In genomic region chr10:56653289-56653688, GRCh38 we compare ENCODE assay signal across 15 cellular contexts.
DNase-seq lines count a peak whose midpoint lies in the region; ATAC-seq and TF ChIP-seq lines count a peak whose summit lies in the region.
"Had no signal": no experiment of that assay in that cellular context is flagged by ENCODE, and none has a peak within 500 bp of the region (broad histone marks: within the 10 kb centered on the region; RNA-seq: fewer than 3 reads in every experiment).

No MANE protein-coding gene starts in this region.

- H3K79me2 ChIP-seq in mammary epithelial cell (ENCODE audit: insufficient read depth, low read length) = no peaks in the 10 kb centered on the region

- H3K9me3 Mint-ChIP-seq in MCF 10A (ENCODE audit: unreplicated experiment) (peaks cover 8% of the 10 kb centered on the region), immature natural killer cell (peaks cover 16 to 38% (median 20%) of the 10 kb centered on the region in 6 donors)
- peaks cover 0 to 25% (median 12%) of the 10 kb centered on the region in 5 donors for H3K9me3 Mint-ChIP-seq in CD8-positive, alpha-beta memory T cell

- dilution Hi-C loops in mammary epithelial cell (cut with HindIII; ENCODE audit: low sequenced_read_pairs) = no loop called here

- H3K27me3 ChIP-seq in mammary epithelial cell (ENCODE audit: insufficient read depth, low read length) = peaks cover 2% of the 10 kb centered on the region
- no peaks in the 10 kb centered on the region for H3K27me3 ChIP-seq in CD8-positive, alpha-beta memory T cell (ENCODE audit: insufficient read depth, low read length, poor library complexity, severe bottlenecking)
- H3K27me3 ChIP-seq: BLaER1 had no signal

- H3K4me1 ChIP-seq in mammary epithelial cell (ENCODE audit: insufficient read depth, low read length) = peaks cover 3% of the 10 kb centered on the region
- no peaks in the 10 kb centered on the region for H3K4me1 ChIP-seq in CD8-positive, alpha-beta memory T cell (ENCODE audit: insufficient read depth, low read length)
- H3K4me1 ChIP-seq: BLaER1 had no signal

- peak overlapping the region; percentile 19 for H3K4me2 ChIP-seq in mammary epithelial cell (ENCODE audit: insufficient read depth, low read depth, low read length)
- H3K4me2 ChIP-seq: BLaER1 had no signal

- H3K36me3 Mint-ChIP-seq in MCF 10A (ENCODE audit: insufficient read depth, unreplicated experiment) = peaks cover 7% of the 10 kb centered on the region
- no peaks in the 10 kb centered on the region for H3K36me3 Mint-ChIP-seq in immature natural killer cell
- no peaks in the 10 kb centered on the region for H3K36me3 Mint-ChIP-seq in CD8-positive, alpha-beta memory T cell

- no peak overlapping the region for H2AFZ ChIP-seq in mammary epithelial cell (ENCODE audit: low read depth, low read length)

- POLR2A ChIA-PET in MCF 10A (lab: Yijun Ruan, JAX) = no interaction called here
- POLR2A ChIA-PET in CD8-positive, alpha-beta memory T cell (lab: Charles Lee) = no interaction called here

- ATAC-seq in HG02763 (IDR thresholded peaks at IDR 0.05; ENCODE audit: unreplicated experiment) = peak; percentile 57
- ATAC-seq in HG03432 (IDR thresholded peaks at IDR 0.05; ENCODE audit: unreplicated experiment) = peak; percentile 72
- ATAC-seq: PC-3 had no signal

- H3K27ac Mint-ChIP-seq in MCF 10A (ENCODE audit: low read depth, unreplicated experiment) (no peak overlapping the region), immature natural killer cell (no peak overlapping the region)
- H3K27ac Mint-ChIP-seq in CD8-positive, alpha-beta memory T cell = no peak overlapping the region
- H3K27ac Mint-ChIP-seq: H9 had no signal

- no peaks in the 10 kb centered on the region for H3K36me3 ChIP-seq in mammary epithelial cell (ENCODE audit: insufficient read depth, low read length)
- no peaks in the 10 kb centered on the region for H3K36me3 ChIP-seq in CD8-positive, alpha-beta memory T cell (ENCODE audit: insufficient read depth, low read length)
- H3K36me3 ChIP-seq: BLaER1 had no signal

- no peak overlapping the region for H3K4me3 ChIP-seq in mammary epithelial cell (replicated peaks in 1 of 3; ENCODE audit: insufficient read depth in 1 of 3, low read depth in 2 of 3, low read length in 3 of 3)
- H3K4me3 ChIP-seq in CD8-positive, alpha-beta memory T cell (ENCODE audit: low read length) = no peak overlapping the region
- H3K4me3 ChIP-seq: BLaER1 had no signal

- H3K9ac ChIP-seq in mammary epithelial cell (ENCODE audit: insufficient read depth, low read length) = no peak overlapping the region
- H3K9ac ChIP-seq: BLaER1 had no signal

- CTCF ChIA-PET in mammary epithelial cell (lab: Charles Lee; ENCODE audit: low non-redundant PET) = no interaction called here
- CTCF ChIA-PET in MCF 10A (lab: Yijun Ruan, JAX) = interaction anchor here (0.6 kb wide), 1 partner anchor 82 kb away, joined by 3 read pairs; no protein-coding TSS in a partner anchor
- CTCF ChIA-PET in CD8-positive, alpha-beta memory T cell (lab: Charles Lee) = no interaction called here

- H3K4me1 Mint-ChIP-seq in MCF 10A (ENCODE audit: insufficient read depth, unreplicated experiment) (peaks cover 5% of the 10 kb centered on the region), immature natural killer cell (no peaks in the 10 kb centered on the region)
- H3K4me1 Mint-ChIP-seq in CD8-positive, alpha-beta memory T cell = no peaks in the 10 kb centered on the region
- H3K4me1 Mint-ChIP-seq: H9 had no signal

- BruUV-seq in mammary epithelial cell (replicated peaks; lab: Mats Ljungman, UMichigan) = no TSS peak
- no TSS peak for BruUV-seq in MCF 10A (replicated peaks; lab: Mats Ljungman, UMichigan)

- H3K4me3 Mint-ChIP-seq in MCF 10A (ENCODE audit: unreplicated experiment) = no peak overlapping the region
- no peak overlapping the region for H3K4me3 Mint-ChIP-seq in immature natural killer cell
- no peak overlapping the region for H3K4me3 Mint-ChIP-seq in CD8-positive, alpha-beta memory T cell
- H3K4me3 Mint-ChIP-seq: H9 had no signal

- no peaks in the 10 kb centered on the region for H3K9me3 ChIP-seq in mammary epithelial cell (replicated peaks; ENCODE audit: insufficient read depth, low read length)
- no peaks in the 10 kb centered on the region for H3K9me3 ChIP-seq in CD8-positive, alpha-beta memory T cell (ENCODE audit: low read length)

- DNase-seq in mammary epithelial cell = peak; percentile 9
- DNase-seq in MCF 10A (ENCODE audit: unreplicated experiment) = no peak
- no peak for DNase-seq in immature natural killer cell
- no peak for DNase-seq in activated CD8-positive, alpha-beta memory T cell treated with anti-CD3 and anti-CD28 coated beads, Interleukin-2, amount 50 U/mL, for 4 hours
- DNase-seq in A172 (ENCODE audit: low spot score) = no peak
- DNase-seq in CD8-positive, alpha-beta memory T cell = no peak
- DNase-seq: DMS 273 treated with DMSO at 0.1 percent for 48 hours, H9, NCI-H146, PC-3, T-helper 1 cell had no signal

- TF ChIP-seq CTCF in mammary epithelial cell (conservative IDR thresholded peaks at IDR 0.05 in 1 of 2, IDR thresholded peaks at IDR 0.05 in 1 of 2; ENCODE audit: extremely low read depth in 1 of 2, insufficient read depth in 1 of 2, low read depth in 1 of 2, low read length in 2 of 2) (no peak), MCF 10A (IDR thresholded peaks at IDR 0.05; ENCODE audit: unreplicated experiment) (no peak)

- H4K20me1 ChIP-seq in mammary epithelial cell (ENCODE audit: insufficient read depth, low read length) = no peaks in the 10 kb centered on the region
- H4K20me1 ChIP-seq: BLaER1 had no signal

- in situ Hi-C loops in mammary epithelial cell (cut with MboI; ENCODE audit: low sequenced_read_pairs in 2 of 2) = no loop called here

- 0% methylated on average over 1 of the region's 1 CpG for WGBS in mammary epithelial cell (ENCODE audit: low coverage, missing lambda C conversion rate)

- H3K27me3 Mint-ChIP-seq in MCF 10A (ENCODE audit: insufficient read depth, unreplicated experiment) (no peaks in the 10 kb centered on the region), immature natural killer cell (ENCODE audit: low read depth in 3 of 3) (peaks cover 0 to 1% (median 0%) of the 10 kb centered on the region in 3 donors)
- H3K27me3 Mint-ChIP-seq in CD8-positive, alpha-beta memory T cell = no peaks in the 10 kb centered on the region

- H3K27ac ChIP-seq in mammary epithelial cell (ENCODE audit: insufficient read depth, low read depth, low read length) = no peak overlapping the region
- H3K27ac ChIP-seq in CD8-positive, alpha-beta memory T cell (ENCODE audit: low read depth, low read length) = no peak overlapping the region
- H3K27ac ChIP-seq: 22Rv1, BLaER1 had no signal

- intact Hi-C loops in mammary epithelial cell (cut with micrococcal nuclease) (no loop called here), MCF 10A (cut with micrococcal nuclease) (no loop called here)
